ENCODE assay signal across 20 cellular contexts in the genomic region with DNA sequence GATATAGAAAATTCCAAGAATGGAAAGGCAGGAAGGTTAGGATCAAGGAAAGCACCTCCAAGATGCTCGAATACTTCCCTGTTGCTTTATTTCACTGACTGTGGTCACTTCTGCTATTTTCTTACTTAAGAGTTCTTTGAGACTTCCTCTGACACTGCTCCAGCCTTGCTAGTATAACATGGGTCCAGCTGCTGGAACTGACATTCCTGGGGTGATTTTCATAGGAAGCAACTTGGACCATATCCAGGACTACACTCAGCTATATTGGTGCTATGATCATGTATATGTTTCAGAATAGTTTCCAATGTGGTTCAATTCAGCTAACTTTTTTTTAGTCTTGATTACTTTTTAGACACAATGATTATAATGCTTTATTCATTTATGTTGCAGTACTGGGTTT.
DNase-seq lines count a peak whose midpoint lies in the region; ATAC-seq and TF ChIP-seq lines count a peak whose summit lies in the region.
"Had no signal": no experiment of that assay in that cellular context is flagged by ENCODE, and none has a peak within 500 bp of the region (broad histone marks: within the 10 kb centered on the region; RNA-seq: fewer than 3 reads in every experiment).

No MANE protein-coding gene starts in this region.

- H3K9me3 ChIP-seq in ovary = no peaks in the 10 kb centered on the region
- H3K9me3 ChIP-seq in HAP-1 = 0 out of 2 replicates have a peak, but pooled peaks cover 5% of the 10 kb centered on the region

- TF ChIP-seq CTCF in AG10803 (conservative IDR thresholded peaks at IDR 0.05; ENCODE audit: low read length) (no peak), cardiac fibroblast (IDR thresholded peaks at IDR 0.05; ENCODE audit: low read depth, low read length) (no peak), ovary (IDR thresholded peaks at IDR 0.05) (no peak), omental fat pad (IDR thresholded peaks at IDR 0.05) (no peak)

- TF ChIP-seq EP300 in ovary (IDR thresholded peaks at IDR 0.05) = no peak

- ATAC-seq in left colon (no peak), omental fat pad (ENCODE audit: low FRiP score) (no peak)
- ATAC-seq: activated CD8-positive, alpha-beta T cell treated with anti-CD3 and anti-CD28 coated beads, Interleukin-2, amount 10 ng/mL, durations not matched to agents 7 days and 5 days; foreskin keratinocyte; stimulated activated effector memory CD8-positive, alpha-beta T cell treated with anti-CD3 and anti-CD28 coated beads, Interleukin-12 subunit alpha, Interleukin-12 subunit beta, amount 100 ng/mL, for 72 hours; upper lobe of right lung had no signal

- intact Hi-C loops in ovary (cut with DNase I) (no loop called here), left colon (cut with DNase I, micrococcal nuclease) (no loop called here)

- H3K4me3 ChIP-seq in AG10803 (ENCODE audit: low read length) = no peak overlapping the region
- H3K4me3 ChIP-seq in cardiac fibroblast (replicated peaks in 1 of 2; ENCODE audit: low read depth in 2 of 2, low read length in 2 of 2) = no peak overlapping the region
- no peak overlapping the region for H3K4me3 ChIP-seq in ovary
- no peak overlapping the region for H3K4me3 ChIP-seq in HAP-1
- H3K4me3 ChIP-seq: lung, upper lobe of right lung had no signal

- peak; percentile 42 for DNase-seq in AG10803 (ENCODE audit: low read depth)
- DNase-seq in NCI-H226 = peak; percentile 48
- DNase-seq in cardiac fibroblast (ENCODE audit: low read depth in 2 of 2) = peak; percentile 31 to 61
- DNase-seq in left kidney (ENCODE audit: low read depth, low spot score) = peak; percentile 44
- no peak for DNase-seq in ovary
- DNase-seq in HAP-1 (ENCODE audit: low spot score in 2 of 2) = no peak
- no peak for DNase-seq in left colon
- DNase-seq in omental fat pad (ENCODE audit: low spot score) = no peak
- DNase-seq: activated CD8-positive, alpha-beta T cell treated with anti-CD3 and anti-CD28 coated beads, Interleukin-2, amount 10 ng/mL, durations not matched to agents 7 days and 5 days; aorta; DMS 273 treated with DMSO at 0.1 percent for 48 hours; H7; NCI-H1436; NCI-H446 treated with DMSO at 0.1 percent for 48 hours; OCI-M1; upper lobe of right lung had no signal

- H3K36me3 ChIP-seq in ovary (no peaks in the 10 kb centered on the region), HAP-1 (replicated peaks) (no peaks in the 10 kb centered on the region)
- H3K36me3 ChIP-seq: upper lobe of right lung had no signal

- H3K4me1 ChIP-seq in ovary (ENCODE audit: insufficient read depth) (peaks cover 2% of the 10 kb centered on the region), HAP-1 (no peaks in the 10 kb centered on the region)
- H3K4me1 ChIP-seq: foreskin keratinocyte, upper lobe of right lung had no signal

- no peaks in the 10 kb centered on the region for H3K27me3 ChIP-seq in ovary
- no peaks in the 10 kb centered on the region; the same call in 1 of the 2 replicates for H3K27me3 ChIP-seq in HAP-1 (ENCODE audit: low read depth)
- H3K27me3 ChIP-seq: upper lobe of right lung had no signal

- in situ Hi-C loops in HAP-1 (cut with MboI; ENCODE audit: low sequenced_read_pairs) = no loop called here

- TF ChIP-seq POLR2A in ovary (IDR thresholded peaks at IDR 0.05) = no peak

- H3K27ac ChIP-seq in ovary = no peak overlapping the region
- H3K27ac ChIP-seq: foreskin keratinocyte, upper lobe of right lung, VCaP had no signal

- WGBS in ovary, 3 donors = 31 to 46% (median 41%) methylated on average over 1 of the region's 1 CpG

Comparison
In these comparisons a context has a peak if more than half of its experiments do, and no peak if none do; other contexts are left out.
1. DNase-seq: peak in AG10803 (single experiment), NCI-H226 (single experiment), cardiac fibroblast (2 of 2) and left kidney (single experiment); none in ovary (0 of 5), HAP-1 (0 of 2), left colon (0 of 2) and omental fat pad (single experiment).